In genomic region chr12:12582193-12582881, GRCh38 we compare ENCODE assay signal across 1 cellular context.
TF ChIP-seq lines count a peak whose summit lies in the region.

No MANE protein-coding gene starts in this region.

TF ChIP-seq in HepG2, 621 proteins besides CTCF, POLR2A, EP300 and RAD21:
- TF ChIP-seq, protein P1, sequence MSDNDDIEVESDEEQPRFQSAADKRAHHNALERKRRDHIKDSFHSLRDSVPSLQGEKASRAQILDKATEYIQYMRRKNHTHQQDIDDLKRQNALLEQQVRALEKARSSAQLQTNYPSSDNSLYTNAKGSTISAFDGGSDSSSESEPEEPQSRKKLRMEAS (IDR thresholded peaks at IDR 0.05): peak; percentile 33; the same call in 1 of the 2 replicates
- TF ChIP-seq HNF1B (CRISPR knock-in tag; IDR thresholded peaks at IDR 0.05) (0 out of 2 replicates have a peak, but pooled peaks have one; percentile 19), SRF (IDR thresholded peaks at IDR 0.05; ENCODE audit: low read depth, low read length) (no peak)
